1 cellular context compared by ENCODE assay signal in the genomic region with DNA sequence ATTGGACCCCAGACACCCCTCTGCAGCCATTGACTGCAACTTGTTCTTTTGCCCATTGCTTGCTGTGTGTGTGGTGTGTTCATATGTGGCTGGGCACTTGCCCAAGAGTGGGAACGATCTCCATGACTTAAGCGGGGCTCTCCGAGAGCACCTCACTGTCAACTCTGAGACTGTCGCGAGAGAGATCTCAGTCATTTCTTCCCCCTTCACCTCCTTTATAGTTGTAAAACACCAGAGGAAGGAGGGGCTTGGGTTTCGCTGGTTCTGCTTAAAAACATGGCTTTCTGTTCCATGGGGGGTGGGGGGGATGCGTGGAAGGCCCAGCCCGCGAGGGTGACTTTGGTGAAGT.
TF ChIP-seq lines count a peak whose summit lies in the region.

No MANE protein-coding gene starts in this region.

TF ChIP-seq in GM23338, 12 proteins besides CTCF, POLR2A, EP300 and RAD21 (continued from another document):
- TF ChIP-seq, protein P1, sequence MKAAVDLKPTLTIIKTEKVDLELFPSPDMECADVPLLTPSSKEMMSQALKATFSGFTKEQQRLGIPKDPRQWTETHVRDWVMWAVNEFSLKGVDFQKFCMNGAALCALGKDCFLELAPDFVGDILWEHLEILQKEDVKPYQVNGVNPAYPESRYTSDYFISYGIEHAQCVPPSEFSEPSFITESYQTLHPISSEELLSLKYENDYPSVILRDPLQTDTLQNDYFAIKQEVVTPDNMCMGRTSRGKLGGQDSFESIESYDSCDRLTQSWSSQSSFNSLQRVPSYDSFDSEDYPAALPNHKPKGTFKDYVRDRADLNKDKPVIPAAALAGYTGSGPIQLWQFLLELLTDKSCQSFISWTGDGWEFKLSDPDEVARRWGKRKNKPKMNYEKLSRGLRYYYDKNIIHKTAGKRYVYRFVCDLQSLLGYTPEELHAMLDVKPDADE (IDR thresholded peaks at IDR 0.05): no peak
